Comparison of ENCODE assay signal across 21 cellular contexts in genomic region chr7:108239501-108240225, GRCh38.
DNase-seq lines count a peak whose midpoint lies in the region; ATAC-seq and TF ChIP-seq lines count a peak whose summit lies in the region.
"Had no signal": no experiment of that assay in that cellular context is flagged by ENCODE, and none has a peak within 500 bp of the region (broad histone marks: within the 10 kb centered on the region; RNA-seq: fewer than 3 reads in every experiment).

No MANE protein-coding gene starts in this region.

- no peak for TF ChIP-seq CTCF in brain (conservative IDR thresholded peaks at IDR 0.05)

- no peaks in the 10 kb centered on the region for H3K27me3 Mint-ChIP-seq in brain

- H3K36me3 Mint-ChIP-seq in brain = no peaks in the 10 kb centered on the region
- H3K36me3 Mint-ChIP-seq: memory B cell, natural killer cell had no signal

- ATAC-seq in HG02798 (IDR thresholded peaks at IDR 0.05; ENCODE audit: poor library complexity, unreplicated experiment) = no peak
- ATAC-seq in GM19324 (IDR thresholded peaks at IDR 0.05; ENCODE audit: low FRiP score, unreplicated experiment) = no peak
- no peak for ATAC-seq in GM21360 (IDR thresholded peaks at IDR 0.05; ENCODE audit: unreplicated experiment)
- ATAC-seq: natural killer cell had no signal

- H3K4me1 Mint-ChIP-seq in brain = peaks cover 41% of the 10 kb centered on the region
- H3K4me1 Mint-ChIP-seq: activated naive CD4-positive, alpha-beta T cell treated with anti-CD3 and anti-CD28 coated beads, Interleukin-2, amount 50 U/mL, for 24 hours; memory B cell; natural killer cell had no signal

- peak overlapping the region in 4 of 5 experiments; percentile 34 to 78 (median 40) for H3K27ac Mint-ChIP-seq in brain
- H3K27ac Mint-ChIP-seq: activated CD4-positive, alpha-beta T cell treated with anti-CD3 and anti-CD28 coated beads, Interleukin-2, amount 10 ng/mL, durations not matched to agents 24 days and 14 days; activated naive CD4-positive, alpha-beta T cell treated with anti-CD3 and anti-CD28 coated beads, Interleukin-2, amount 50 U/mL, for 24 hours; memory B cell; natural killer cell; T-helper 2 cell treated with Interferon-gamma antibody and Interleukin-4, amounts not matched to agents 5 μg/mL and 100 μg/mL, for 36 hours had no signal

- DNase-seq in NCI-H2107 treated with DMSO at 0.1 percent for 48 hours (lab: John Stamatoyannopoulos, UW; ENCODE audit: unreplicated experiment) (peak; percentile 85), NCI-H2107 (lab: John Stamatoyannopoulos, UW) (no peak), NCI-H524 treated with DMSO at 0.1 percent for 48 hours (lab: John Stamatoyannopoulos, UW) (peak; percentile 73)
- no peak for DNase-seq in activated CD4-positive, alpha-beta T cell treated with anti-CD3 and anti-CD28 coated beads, Interleukin-2, amount 50 U/mL, for 48 hours
- DNase-seq: 8988T; activated CD4-positive, alpha-beta T cell treated with anti-CD3 and anti-CD28 coated beads, Interleukin-2, amount 10 ng/mL, durations not matched to agents 24 days and 14 days; activated T-cell treated with anti-CD3 and anti-CD28 coated beads for 4 hours; brain microvascular endothelial cell; head of caudate nucleus; islet precursor cell; KBM-7; natural killer cell; stimulated activated naive CD4-positive, alpha-beta T cell treated with Interleukin-2 at 50 U/mL for 16 hours; trophoblast cell had no signal

- no peaks in the 10 kb centered on the region for H3K9me3 Mint-ChIP-seq in brain
- H3K9me3 Mint-ChIP-seq: activated CD4-positive, alpha-beta T cell treated with anti-CD3 and anti-CD28 coated beads, Interleukin-2, amount 10 ng/mL, durations not matched to agents 24 days and 14 days; activated naive CD4-positive, alpha-beta T cell treated with anti-CD3 and anti-CD28 coated beads, Interleukin-2, amount 50 U/mL, for 24 hours; memory B cell; T-helper 2 cell treated with Interferon-gamma antibody and Interleukin-4, amounts not matched to agents 5 μg/mL and 100 μg/mL, for 36 hours had no signal

- peak overlapping the region in 3 of 5 experiments; percentile 8 to 58 (median 38) for H3K4me3 Mint-ChIP-seq in brain
- H3K4me3 Mint-ChIP-seq: activated CD4-positive, alpha-beta T cell treated with anti-CD3 and anti-CD28 coated beads, Interleukin-2, amount 10 ng/mL, durations not matched to agents 24 days and 14 days; activated naive CD4-positive, alpha-beta T cell treated with anti-CD3 and anti-CD28 coated beads, Interleukin-2, amount 50 U/mL, for 24 hours; memory B cell; natural killer cell; T-helper 2 cell treated with Interferon-gamma antibody and Interleukin-4, amounts not matched to agents 5 μg/mL and 100 μg/mL, for 36 hours had no signal

Comparison
In these comparisons a context has a peak if more than half of its experiments do, and no peak if none do; other contexts are left out.
1. DNase-seq: peak in NCI-H2107 treated with DMSO at 0.1 percent for 48 hours (single experiment) and NCI-H524 treated with DMSO at 0.1 percent for 48 hours (single experiment); none in NCI-H2107 (single experiment) and activated CD4-positive, alpha-beta T cell treated with anti-CD3 and anti-CD28 coated beads, Interleukin-2, amount 50 U/mL, for 48 hours (0 of 2).